Comparison of ENCODE assay signal across 19 cellular contexts in genomic region chr16:1552129-1552528, GRCh38. TPM values are rescaled to one million over a fixed set of nuclear protein-coding genes. Genes with fewer than 3 reads are reported as not detected.
DNase-seq lines count a peak whose midpoint lies in the region; ATAC-seq and TF ChIP-seq lines count a peak whose summit lies in the region.
"Had no signal": no experiment of that assay in that cellular context is flagged by ENCODE, and none has a peak within 500 bp of the region (broad histone marks: within the 10 kb centered on the region; RNA-seq: fewer than 3 reads in every experiment).

No MANE protein-coding gene starts in this region.

- H3K4me1 ChIP-seq in A673 (ENCODE audit: insufficient read depth, low read length, poor library complexity, severe bottlenecking) (no peaks in the 10 kb centered on the region), foreskin keratinocyte (peaks cover 11% of the 10 kb centered on the region), OCI-LY7 (ENCODE audit: insufficient read depth, low read length, poor library complexity, severe bottlenecking) (no peaks in the 10 kb centered on the region)

- H4K20me1 ChIP-seq in OCI-LY7 (ENCODE audit: insufficient read depth, low read length): no peaks in the 10 kb centered on the region

- no peaks in the 10 kb centered on the region for H3K36me3 ChIP-seq in A673 (ENCODE audit: insufficient read depth, low read length, poor library complexity, severe bottlenecking)
- H3K36me3 ChIP-seq in OCI-LY7 (ENCODE audit: insufficient read depth, low read length): no peaks in the 10 kb centered on the region

- H3K9me2 ChIP-seq in OCI-LY7 (ENCODE audit: insufficient read depth, low read length): no peaks in the 10 kb centered on the region

- no peaks in the 10 kb centered on the region for H3K4me1 Mint-ChIP-seq in activated CD8-positive, alpha-beta T cell treated with anti-CD3 and anti-CD28 coated beads, Interleukin-2, amount 10 ng/mL, durations not matched to agents 7 days and 5 days (ENCODE audit: low read depth)
- H3K4me1 Mint-ChIP-seq in activated CD8-positive, alpha-beta T cell treated with anti-CD3 and anti-CD28 coated beads for 36 hours (ENCODE audit: low read depth): peaks cover 10% of the 10 kb centered on the region
- H3K4me1 Mint-ChIP-seq in CD4-positive, alpha-beta T cell (ENCODE audit: low read depth): peaks cover 58% of the 10 kb centered on the region
- peaks cover 15% of the 10 kb centered on the region for H3K4me1 Mint-ChIP-seq in central memory CD8-positive, alpha-beta T cell
- H3K4me1 Mint-ChIP-seq in nephron progenitor cell: peaks cover 28% of the 10 kb centered on the region
- H3K4me1 Mint-ChIP-seq: CD14-positive monocyte had no signal

- no peak overlapping the region for H3K4me3 Mint-ChIP-seq in activated CD8-positive, alpha-beta T cell treated with anti-CD3 and anti-CD28 coated beads, Interleukin-2, amount 10 ng/mL, durations not matched to agents 7 days and 5 days
- no peak overlapping the region for H3K4me3 Mint-ChIP-seq in activated CD8-positive, alpha-beta T cell treated with anti-CD3 and anti-CD28 coated beads for 36 hours
- no peak overlapping the region for H3K4me3 Mint-ChIP-seq in CD4-positive, alpha-beta T cell
- no peak overlapping the region for H3K4me3 Mint-ChIP-seq in central memory CD8-positive, alpha-beta T cell
- no peak overlapping the region for H3K4me3 Mint-ChIP-seq in nephron progenitor cell
- H3K4me3 Mint-ChIP-seq: CD14-positive monocyte had no signal

- H3K27ac Mint-ChIP-seq in activated CD8-positive, alpha-beta T cell treated with anti-CD3 and anti-CD28 coated beads, Interleukin-2, amount 10 ng/mL, durations not matched to agents 7 days and 5 days: peak overlapping the region; percentile 20
- no peak overlapping the region for H3K27ac Mint-ChIP-seq in activated CD8-positive, alpha-beta T cell treated with anti-CD3 and anti-CD28 coated beads for 36 hours
- peak overlapping the region; percentile 75 for H3K27ac Mint-ChIP-seq in CD4-positive, alpha-beta T cell
- H3K27ac Mint-ChIP-seq in central memory CD8-positive, alpha-beta T cell (ENCODE audit: low read depth): peak overlapping the region; percentile 48
- H3K27ac Mint-ChIP-seq in nephron progenitor cell: peak overlapping the region; percentile 73
- H3K27ac Mint-ChIP-seq: CD14-positive monocyte had no signal

- peaks cover 43% of the 10 kb centered on the region for H3K36me3 Mint-ChIP-seq in activated CD8-positive, alpha-beta T cell treated with anti-CD3 and anti-CD28 coated beads, Interleukin-2, amount 10 ng/mL, durations not matched to agents 7 days and 5 days (ENCODE audit: low read depth)
- peaks cover 6% of the 10 kb centered on the region for H3K36me3 Mint-ChIP-seq in activated CD8-positive, alpha-beta T cell treated with anti-CD3 and anti-CD28 coated beads for 36 hours (ENCODE audit: low read depth)
- peaks cover 91% of the 10 kb centered on the region for H3K36me3 Mint-ChIP-seq in CD4-positive, alpha-beta T cell (ENCODE audit: low read depth)
- peaks cover 11% of the 10 kb centered on the region for H3K36me3 Mint-ChIP-seq in central memory CD8-positive, alpha-beta T cell (ENCODE audit: insufficient read depth)
- peaks cover 36% of the 10 kb centered on the region for H3K36me3 Mint-ChIP-seq in nephron progenitor cell (ENCODE audit: low read depth)

- intact Hi-C loops in activated CD8-positive, alpha-beta T cell treated with anti-CD3 and anti-CD28 coated beads for 36 hours (cut with micrococcal nuclease): no loop called here
- intact Hi-C loops in CD4-positive, alpha-beta T cell (cut with DNase I, micrococcal nuclease): no loop called here
- intact Hi-C loops in A673 (cut with micrococcal nuclease; ENCODE audit: unreplicated experiment): no loop called here
- intact Hi-C loops in OCI-LY7 (cut with micrococcal nuclease; ENCODE audit: unreplicated experiment): no loop called here

- no peak overlapping the region for H3K27ac ChIP-seq in CD4-positive, alpha-beta T cell (ENCODE audit: low read depth, low read length)
- H3K27ac ChIP-seq in A673 (ENCODE audit: low read depth, low read length, poor library complexity, severe bottlenecking) (no peak overlapping the region), foreskin keratinocyte (no peak overlapping the region), OCI-LY7 (ENCODE audit: low read depth, low read length, poor library complexity, severe bottlenecking) (no peak overlapping the region)
- H3K27ac ChIP-seq: Peyer's patch had no signal

- no peak overlapping the region for H2AFZ ChIP-seq in OCI-LY7 (ENCODE audit: low read length)

- POLR2A ChIA-PET in activated CD8-positive, alpha-beta T cell treated with anti-CD3 and anti-CD28 coated beads, Interleukin-2, amount 10 ng/mL, durations not matched to agents 7 days and 5 days (lab: Charles Lee): no interaction called here
- POLR2A ChIA-PET in activated CD8-positive, alpha-beta T cell treated with anti-CD3 and anti-CD28 coated beads for 36 hours (lab: Charles Lee): no interaction called here
- POLR2A ChIA-PET in CD4-positive, alpha-beta T cell (lab: Charles Lee): no interaction called here
- POLR2A ChIA-PET in A673 (lab: Charles Lee; ENCODE audit: low non-redundant PET) (no interaction called here), OCI-LY7 (lab: Charles Lee) (no interaction called here)

- H3K27me3 ChIP-seq in CD4-positive, alpha-beta T cell (ENCODE audit: control insufficient read depth, insufficient read depth, low read length): no peaks in the 10 kb centered on the region
- H3K27me3 ChIP-seq in A673 (replicated peaks; ENCODE audit: insufficient read depth, low read depth, low read length, poor library complexity) (no peaks in the 10 kb centered on the region), foreskin keratinocyte (no peaks in the 10 kb centered on the region)
- H3K27me3 ChIP-seq: Peyer's patch had no signal

- no peak for ATAC-seq in activated CD8-positive, alpha-beta T cell treated with anti-CD3 and anti-CD28 coated beads, Interleukin-2, amount 10 ng/mL, durations not matched to agents 7 days and 5 days
- no peak for ATAC-seq in activated CD8-positive, alpha-beta T cell treated with anti-CD3 and anti-CD28 coated beads for 36 hours
- ATAC-seq in CD4-positive, alpha-beta T cell (ENCODE audit: poor library complexity): no peak
- ATAC-seq in central memory CD8-positive, alpha-beta T cell (replicated peaks; ENCODE audit: extremely low read depth, poor library complexity, severe bottlenecking): no peak
- ATAC-seq in foreskin keratinocyte: no peak
- ATAC-seq: HCT116 had no signal

- H3K4me3 ChIP-seq in A673 (ENCODE audit: low read depth, low read length, poor library complexity, severe bottlenecking): no peak overlapping the region
- no peak overlapping the region for H3K4me3 ChIP-seq in OCI-LY7 (ENCODE audit: low read depth, low read length, poor library complexity, severe bottlenecking)
- H3K4me3 ChIP-seq: Peyer's patch had no signal

- H3K9me3 ChIP-seq in CD4-positive, alpha-beta T cell (ENCODE audit: control insufficient read depth, low read length): no peaks in the 10 kb centered on the region
- no peaks in the 10 kb centered on the region for H3K9me3 ChIP-seq in A673 (ENCODE audit: low read depth, low read length, poor library complexity, severe bottlenecking)
- H3K9me3 ChIP-seq in OCI-LY7 (ENCODE audit: low read length): no peaks in the 10 kb centered on the region
- H3K9me3 ChIP-seq: Peyer's patch had no signal

- TF ChIP-seq CTCF in activated CD8-positive, alpha-beta T cell treated with anti-CD3 and anti-CD28 coated beads for 36 hours (IDR thresholded peaks at IDR 0.05): no peak
- no peak for TF ChIP-seq CTCF in CD4-positive, alpha-beta T cell (IDR thresholded peaks at IDR 0.05)
- TF ChIP-seq CTCF in nephron progenitor cell (IDR thresholded peaks at IDR 0.05) (no peak), A673 (conservative IDR thresholded peaks at IDR 0.05; ENCODE audit: low read depth, low read length) (no peak), foreskin keratinocyte (conservative IDR thresholded peaks at IDR 0.05) (no peak), OCI-LY7 (conservative IDR thresholded peaks at IDR 0.05; ENCODE audit: low read length) (no peak)

- H3K9me3 Mint-ChIP-seq in activated CD8-positive, alpha-beta T cell treated with anti-CD3 and anti-CD28 coated beads, Interleukin-2, amount 10 ng/mL, durations not matched to agents 7 days and 5 days (ENCODE audit: insufficient read depth): no peaks in the 10 kb centered on the region
- H3K9me3 Mint-ChIP-seq in activated CD8-positive, alpha-beta T cell treated with anti-CD3 and anti-CD28 coated beads for 36 hours: no peaks in the 10 kb centered on the region
- no peaks in the 10 kb centered on the region for H3K9me3 Mint-ChIP-seq in CD4-positive, alpha-beta T cell
- H3K9me3 Mint-ChIP-seq in central memory CD8-positive, alpha-beta T cell: no peaks in the 10 kb centered on the region
- H3K9me3 Mint-ChIP-seq in nephron progenitor cell: no peaks in the 10 kb centered on the region

- BruUV-seq in A673 (replicated peaks; lab: Mats Ljungman, UMichigan) (no TSS peak), OCI-LY7 (replicated peaks; lab: Mats Ljungman, UMichigan) (no TSS peak)

- CTCF ChIA-PET in activated CD8-positive, alpha-beta T cell treated with anti-CD3 and anti-CD28 coated beads, Interleukin-2, amount 10 ng/mL, durations not matched to agents 7 days and 5 days (lab: Charles Lee): no interaction called here
- CTCF ChIA-PET in activated CD8-positive, alpha-beta T cell treated with anti-CD3 and anti-CD28 coated beads for 36 hours (lab: Charles Lee): no interaction called here
- CTCF ChIA-PET in CD4-positive, alpha-beta T cell (lab: Charles Lee): no interaction called here
- CTCF ChIA-PET in A673 (lab: Charles Lee): no interaction called here
- CTCF ChIA-PET in OCI-LY7 (lab: Charles Lee; ENCODE audit: unreplicated experiment): no interaction called here

- H3K4me2 ChIP-seq in OCI-LY7 (ENCODE audit: low read length): no peak overlapping the region

- no peaks in the 10 kb centered on the region for H3K27me3 Mint-ChIP-seq in activated CD8-positive, alpha-beta T cell treated with anti-CD3 and anti-CD28 coated beads, Interleukin-2, amount 10 ng/mL, durations not matched to agents 7 days and 5 days (ENCODE audit: low read depth)
- no peaks in the 10 kb centered on the region for H3K27me3 Mint-ChIP-seq in activated CD8-positive, alpha-beta T cell treated with anti-CD3 and anti-CD28 coated beads for 36 hours
- H3K27me3 Mint-ChIP-seq in CD4-positive, alpha-beta T cell: no peaks in the 10 kb centered on the region
- no peaks in the 10 kb centered on the region for H3K27me3 Mint-ChIP-seq in central memory CD8-positive, alpha-beta T cell
- H3K27me3 Mint-ChIP-seq in nephron progenitor cell (ENCODE audit: low read depth, poor library complexity): peaks cover 3% of the 10 kb centered on the region

- no peak for DNase-seq in activated CD8-positive, alpha-beta T cell treated with anti-CD3 and anti-CD28 coated beads, Interleukin-2, amount 10 ng/mL, durations not matched to agents 7 days and 5 days
- no peak for DNase-seq in activated CD8-positive, alpha-beta T cell treated with anti-CD3 and anti-CD28 coated beads for 36 hours
- no peak for DNase-seq in CD4-positive, alpha-beta T cell
- DNase-seq in central memory CD8-positive, alpha-beta T cell (ENCODE audit: low spot score in 2 of 2): no peak
- no peak for DNase-seq in nephron progenitor cell
- no peak for DNase-seq in A673 (ENCODE audit: low spot score)
- DNase-seq in foreskin keratinocyte: no peak
- DNase-seq in OCI-LY7 (ENCODE audit: low spot score): no peak
- DNase-seq: GF-D8, IMR-90, Kasumi-1, NCI-H187 treated with DMSO at 0.1 percent for 48 hours, NCI-H446 treated with DMSO at 0.1 percent for 48 hours, NCI-H748 treated with DMSO at 0.1 percent for 48 hours, Peyer's patch, SIG-M5 had no signal

- H3K79me2 ChIP-seq in OCI-LY7 (ENCODE audit: insufficient read depth, low read depth, low read length): no peaks in the 10 kb centered on the region

RNA-seq across cellular contexts. Expression of gene TMEM204, which starts 18.7 kb away (rescaled TPM):
- total RNA-seq in activated CD8-positive, alpha-beta T cell treated with anti-CD3 and anti-CD28 coated beads, Interleukin-2, amount 10 ng/mL, durations not matched to agents 7 days and 5 days: 10 to 100 TPM; 35.1 to 35.6 TPM
- total RNA-seq in activated CD8-positive, alpha-beta T cell treated with anti-CD3 and anti-CD28 coated beads for 36 hours: 10 to 100 TPM; 12.9 to 14.3 TPM
- total RNA-seq in CD4-positive, alpha-beta T cell: 10 to 100 TPM; 20.5 to 22.1 TPM
- total RNA-seq in A673 (2021) (not detected in 2 replicates), foreskin keratinocyte (4.1 and 10.7 TPM in 2 replicates), OCI-LY7 (2022) (not detected in 2 replicates)
- polyA plus RNA-seq in foreskin keratinocyte: 4.8 and 12.2 TPM in 2 replicates
- not detected in 2 replicates for total RNA-seq in OCI-LY7 (2014; rRNA removed; shearing (Covaris generic))
- total RNA-seq: A172 had no signal

RNA-seq across cellular contexts. Expression of gene TELO2, which starts 59.0 kb away (rescaled TPM):
- total RNA-seq in activated CD8-positive, alpha-beta T cell treated with anti-CD3 and anti-CD28 coated beads, Interleukin-2, amount 10 ng/mL, durations not matched to agents 7 days and 5 days: 10 to 100 TPM; 70.1 to 73.3 TPM
- 10 to 100 TPM; 59.1 to 62.1 TPM for total RNA-seq in activated CD8-positive, alpha-beta T cell treated with anti-CD3 and anti-CD28 coated beads for 36 hours
- total RNA-seq in CD4-positive, alpha-beta T cell: 10 to 100 TPM; 29.7 to 30.8 TPM
- total RNA-seq in A673 (2021) (62.9 and 67.0 TPM in 2 replicates), foreskin keratinocyte (36.4 and 37.9 TPM in 2 replicates), OCI-LY7 (2022) (63.7 and 70.1 TPM in 2 replicates)
- polyA plus RNA-seq in foreskin keratinocyte: 39.8 and 44.7 TPM in 2 replicates
- 43.5 and 58.2 TPM in 2 replicates for total RNA-seq in OCI-LY7 (2014; rRNA removed; shearing (Covaris generic))

RNA-seq across cellular contexts. Expression of gene IFT140, which starts 59.7 kb away (rescaled TPM):
- 10 to 100 TPM; 10.3 to 15.4 TPM for total RNA-seq in activated CD8-positive, alpha-beta T cell treated with anti-CD3 and anti-CD28 coated beads, Interleukin-2, amount 10 ng/mL, durations not matched to agents 7 days and 5 days
- 10 to 100 TPM; 12.0 to 12.1 TPM for total RNA-seq in activated CD8-positive, alpha-beta T cell treated with anti-CD3 and anti-CD28 coated beads for 36 hours
- 1 to 10 TPM; 4.3 to 5.6 TPM for total RNA-seq in CD4-positive, alpha-beta T cell
- total RNA-seq in A673 (2021): 21.8 and 34.6 TPM in 2 replicates
- total RNA-seq in foreskin keratinocyte: 8.1 and 8.4 TPM in 2 replicates
- polyA plus RNA-seq in foreskin keratinocyte: 4.1 and 4.7 TPM in 2 replicates
- total RNA-seq in OCI-LY7 (2014; rRNA removed; shearing (Covaris generic)): 10.2 and 14.3 TPM in 2 replicates
- 21.2 and 21.9 TPM in 2 replicates for total RNA-seq in OCI-LY7 (2022)
